In genomic region chrX:123859409-123859827, GRCh38 we compare ENCODE assay signal across 8 cellular contexts. TPM values are rescaled to one million over a fixed set of nuclear protein-coding genes. Genes with fewer than 3 reads are reported as not detected.
A peak's percentile ranks its signal among the peaks of the same experiment; 100 is the strongest.
DNase-seq lines count a peak whose midpoint lies in the region; ATAC-seq and TF ChIP-seq lines count a peak whose summit lies in the region.

No MANE protein-coding gene starts in this region.

- no CpG with 5 or more reads among the region's 13 CpGs for WGBS in IMR-90 (ENCODE audit: extremely low coverage in 2 of 2, insufficient read length in 1 of 2), 2 experiments

- peak overlapping the region; percentile 97 for H4K5ac ChIP-seq in IMR-90 (ENCODE audit: low read depth, low read length)

- no peak overlapping the region for H2AK9ac ChIP-seq in IMR-90 (replicated peaks; ENCODE audit: low read depth, low read length, poor library complexity)

- no peak for TF ChIP-seq POLR2A in IMR-90 (IDR thresholded peaks at IDR 0.05; ENCODE audit: low read depth, low read length)

- H3K27me3 ChIP-seq in IMR-90 (ENCODE audit: control insufficient read depth, insufficient read depth, low read length): no peaks in the 10 kb centered on the region

- no peak overlapping the region for H3K23ac ChIP-seq in IMR-90 (ENCODE audit: low read depth, low read length)

- no peaks in the 10 kb centered on the region for H3K9me3 Mint-ChIP-seq in memory B cell

- H3K4me3 ChIP-seq in AG09309 (ENCODE audit: control insufficient read depth, low read depth, low read length): peak overlapping the region; percentile 72
- H3K4me3 ChIP-seq in IMR-90 (ENCODE audit: insufficient read depth, low read depth, low read length): peak overlapping the region; percentile 90

- H4K91ac ChIP-seq in IMR-90 (ENCODE audit: insufficient read depth, low read depth, low read length): no peak overlapping the region

- H3K9ac ChIP-seq in IMR-90 (ENCODE audit: low read depth, low read length): peak overlapping the region; percentile 48

- H3K9me1 ChIP-seq in IMR-90 (ENCODE audit: insufficient read depth, low read length): no peaks in the 10 kb centered on the region

- H3K36me3 ChIP-seq in IMR-90 (ENCODE audit: control insufficient read depth, insufficient read depth, low read length): no peaks in the 10 kb centered on the region

- peak overlapping the region; percentile 91 for H3K27ac Mint-ChIP-seq in memory B cell

- H3K18ac ChIP-seq in IMR-90 (ENCODE audit: low read depth, low read length): peak overlapping the region; percentile 60

- no peaks in the 10 kb centered on the region for H3K79me1 ChIP-seq in IMR-90 (ENCODE audit: low read depth in 1 of 2, low read length in 2 of 2)

- H3K4me1 Mint-ChIP-seq in memory B cell: peaks cover 7% of the 10 kb centered on the region

- no TSS peak for BruUV-seq in IMR-90 (replicated peaks; lab: Mats Ljungman, UMichigan)

- DNase-seq in AG09309 (ENCODE audit: low read depth): no peak
- no peak for DNase-seq in IMR-90
- peak; percentile 52 for DNase-seq in SKM-1 (lab: John Stamatoyannopoulos, UW; ENCODE audit: unreplicated experiment)
- peak; percentile 80 for DNase-seq in dermis blood vessel endothelial cell
- no peak for DNase-seq in memory B cell (ENCODE audit: low spot score in 2 of 2)
- DNase-seq in stimulated activated CD8-positive, alpha-beta memory T cell treated with anti-CD3 and anti-CD28 coated beads, Interleukin-7, amount 100 ng/mL, for 4 hours (ENCODE audit: low read depth in 2 of 2): peak; percentile 28 to 50

- peak overlapping the region; percentile 89 for H2AFZ ChIP-seq in IMR-90 (replicated peaks; ENCODE audit: low read length, poor library complexity)

- H2BK20ac ChIP-seq in IMR-90 (ENCODE audit: low read depth, low read length): no peak overlapping the region

- H3K4me2 ChIP-seq in IMR-90 (ENCODE audit: low read depth, low read length): peak overlapping the region; percentile 96

- H4K8ac ChIP-seq in IMR-90 (ENCODE audit: low read depth in 2 of 2, low read length in 2 of 2): peak overlapping the region in 1 of 2 experiments; percentile 80; a peak in 3 of 4 replicates

- H3K27ac ChIP-seq in IMR-90 (ENCODE audit: insufficient read depth, low read length): peak overlapping the region; percentile 97

- H3K36me3 Mint-ChIP-seq in memory B cell: no peaks in the 10 kb centered on the region

- H2BK5ac ChIP-seq in IMR-90 (ENCODE audit: low read depth, low read length, poor library complexity, severe bottlenecking): peak overlapping the region; percentile 91

- H4K20me1 ChIP-seq in IMR-90 (ENCODE audit: insufficient read depth, low read length): no peaks in the 10 kb centered on the region

- no peaks in the 10 kb centered on the region; the same call in 1 of the 2 replicates for H3K9me3 ChIP-seq in IMR-90 (ENCODE audit: control insufficient read depth, insufficient read depth, low read length)

- ATAC-seq in GM18907 (IDR thresholded peaks at IDR 0.05; ENCODE audit: unreplicated experiment) (peak; percentile 7), IMR-90 (ENCODE audit: low read depth) (peak; percentile 58), memory B cell (ENCODE audit: low read depth) (peak; percentile 42), GM19467 (IDR thresholded peaks at IDR 0.05; ENCODE audit: unreplicated experiment) (no peak)

- CTCF ChIA-PET in IMR-90 (lab: Yijun Ruan, JAX): no interaction called here

- no peak overlapping the region for H3K56ac ChIP-seq in IMR-90 (ENCODE audit: extremely low read depth, insufficient read depth, low read length)

- TF ChIP-seq RAD21 in IMR-90 (IDR thresholded peaks at IDR 0.05; ENCODE audit: low read length): no peak

- POLR2A ChIA-PET in IMR-90 (lab: Charles Lee; ENCODE audit: unreplicated experiment): interaction anchor here (0.6 kb wide), 1 partner anchor 298 kb away, joined by 6 read pairs; no protein-coding TSS in a partner anchor

- in situ Hi-C loops in IMR-90 (cut with MboI; ENCODE audit: low sequenced_read_pairs): no loop called here

- no peak overlapping the region for H2AK5ac ChIP-seq in IMR-90 (ENCODE audit: low read depth, low read length)

- no peak overlapping the region for H2BK15ac ChIP-seq in IMR-90 (ENCODE audit: low read depth, low read length)

- peak overlapping the region; percentile 88 for H3K4me3 Mint-ChIP-seq in memory B cell

- dilution Hi-C loops in IMR-90 (cut with HindIII; ENCODE audit: low sequenced_read_pairs, unreplicated experiment): no loop called here

- TF ChIP-seq CTCF in AG09309 (IDR thresholded peaks at IDR 0.05; ENCODE audit: control insufficient read depth, insufficient read depth, low read depth, low read length, missing control alignments) (no peak), IMR-90 (conservative IDR thresholded peaks at IDR 0.05; ENCODE audit: low read depth, low read length) (no peak)

- H3K4me1 ChIP-seq in IMR-90 (ENCODE audit: control insufficient read depth, insufficient read depth, low read length): no peaks in the 10 kb centered on the region

- H3K27me3 Mint-ChIP-seq in memory B cell: no peaks in the 10 kb centered on the region

- H2BK120ac ChIP-seq in IMR-90 (ENCODE audit: low read depth, low read length): no peak overlapping the region

- H3K4ac ChIP-seq in IMR-90 (ENCODE audit: low read depth, low read length): peak overlapping the region; percentile 58; the same call in 1 of the 2 replicates

- intact Hi-C loops in IMR-90 (cut with micrococcal nuclease): no loop called here

- H3K14ac ChIP-seq in IMR-90 (replicated peaks; ENCODE audit: low read depth, low read length): no peak overlapping the region; the same call in 1 of the 2 replicates

TF ChIP-seq in IMR-90, 13 proteins besides CTCF, POLR2A, EP300 and RAD21:
- TF ChIP-seq SMC3 (IDR thresholded peaks at IDR 0.05; ENCODE audit: low read depth, low read length): no peak
- TF ChIP-seq CEBPB (IDR thresholded peaks at IDR 0.05; ENCODE audit: low read depth, low read length): no peak
- no peak for TF ChIP-seq USF2 (IDR thresholded peaks at IDR 0.05; ENCODE audit: low read depth, low read length)
- no peak for TF ChIP-seq ELK1 (IDR thresholded peaks at IDR 0.05; ENCODE audit: borderline replicate concordance, low read depth, low read length)
- TF ChIP-seq MXI1 (IDR thresholded peaks at IDR 0.05; ENCODE audit: borderline replicate concordance, low read depth, low read length): no peak
- no peak for TF ChIP-seq MAFK (IDR thresholded peaks at IDR 0.05; ENCODE audit: low read depth, low read length)

RNA-seq across cellular contexts. Expression of gene XIAP, which starts 0.4 kb away (rescaled TPM):
- total RNA-seq in IMR-90 (2012; rRNA removed) (17.4 and 30.0 TPM in 2 replicates), dermis blood vessel endothelial cell (41.5 and 50.1 TPM in 2 replicates)
- 8.1 and 8.9 TPM in 2 replicates for polyA plus RNA-seq in IMR-90 (2012; rRNA removed)
- polyA plus RNA-seq in IMR-90 (2012; cell fraction: cytosol; rRNA removed): 3.2 and 5.2 TPM in 2 replicates
- 3.6 and 14.6 TPM in 2 replicates for polyA plus RNA-seq in IMR-90 (2012; cell fraction: nucleus; rRNA removed; ENCODE audit: low replicate concordance)

Comparison
In these comparisons a context has a peak if more than half of its experiments do, and no peak if none do; other contexts are left out.
1. DNase-seq: peak in SKM-1 (single experiment), dermis blood vessel endothelial cell (single experiment) and stimulated activated CD8-positive, alpha-beta memory T cell treated with anti-CD3 and anti-CD28 coated beads, Interleukin-7, amount 100 ng/mL, for 4 hours (2 of 2); none in AG09309 (single experiment), IMR-90 (single experiment) and memory B cell (0 of 2).